In the genomic region with DNA sequence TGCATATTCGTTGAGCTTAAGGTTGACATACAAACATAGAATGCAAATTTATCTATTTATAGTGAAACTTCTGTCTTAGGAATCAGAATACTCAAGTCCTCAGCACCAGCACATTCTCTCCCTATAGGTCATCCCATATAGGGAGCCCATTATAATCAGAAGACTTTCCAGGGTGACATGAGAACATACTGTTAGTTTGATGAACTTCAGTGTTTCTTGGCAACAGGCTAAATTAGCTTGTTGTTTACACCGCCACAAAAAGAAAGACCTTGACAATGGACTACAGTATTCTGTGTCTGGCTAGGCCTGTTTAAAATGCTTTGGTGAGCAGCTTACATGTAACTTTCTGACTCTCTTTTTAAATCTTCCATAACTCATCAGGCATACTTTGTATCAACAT, we compare ENCODE assay signal across 17 cellular contexts.
DNase-seq lines count a peak whose midpoint lies in the region; ATAC-seq and TF ChIP-seq lines count a peak whose summit lies in the region.
"Had no signal": no experiment of that assay in that cellular context is flagged by ENCODE, and none has a peak within 500 bp of the region (broad histone marks: within the 10 kb centered on the region; RNA-seq: fewer than 3 reads in every experiment).

No MANE protein-coding gene starts in this region.

- peaks cover 18% of the 10 kb centered on the region for H3K9me3 Mint-ChIP-seq in activated CD4-positive, alpha-beta T cell treated with anti-CD3 and anti-CD28 coated beads, Interleukin-2, amount 10 ng/mL, durations not matched to agents 24 days and 14 days

- intact Hi-C loops in activated CD4-positive, alpha-beta T cell treated with anti-CD3 and anti-CD28 coated beads, Interleukin-2, amount 10 ng/mL, durations not matched to agents 24 days and 14 days (cut with micrococcal nuclease): no loop called here

- DNase-seq in NCI-H748 (lab: John Stamatoyannopoulos, UW; ENCODE audit: unreplicated experiment) (peak; percentile 37), NCI-H748 treated with DMSO at 0.1 percent for 48 hours (lab: John Stamatoyannopoulos, UW) (no peak), lung (ENCODE audit: low spot score) (no peak), NCI-H1694 (lab: John Stamatoyannopoulos, UW) (no peak)
- no peak for DNase-seq in activated CD4-positive, alpha-beta T cell treated with anti-CD3 and anti-CD28 coated beads, Interleukin-2, amount 10 ng/mL, durations not matched to agents 24 days and 14 days
- DNase-seq: AML-193; Caco-2; Calu3; CD4-positive, alpha-beta T cell; CD8-positive, alpha-beta T cell; DMS79 treated with DMSO at 0.1 percent for 48 hours; GF-D8 had no signal

- ATAC-seq in lung (ENCODE audit: insufficient read depth, low FRiP score): peak; percentile 37
- ATAC-seq: A549; CD8-positive, alpha-beta T cell had no signal

- no peak overlapping the region for H3K4me3 Mint-ChIP-seq in activated CD4-positive, alpha-beta T cell treated with anti-CD3 and anti-CD28 coated beads, Interleukin-2, amount 10 ng/mL, durations not matched to agents 24 days and 14 days
- H3K4me3 Mint-ChIP-seq: B cell; CD4-positive, alpha-beta T cell; CD8-positive, alpha-beta T cell had no signal

- no peaks in the 10 kb centered on the region for H3K36me3 ChIP-seq in lung (ENCODE audit: control insufficient read depth in 2 of 2, insufficient read depth in 2 of 2, low read length in 2 of 2)
- H3K36me3 ChIP-seq: BLaER1 treated with 17β-estradiol and CSF1 and Interleukin-3, amounts not matched to agents 10 nM and 100 nM had no signal

- no peaks in the 10 kb centered on the region for H3K4me1 Mint-ChIP-seq in activated CD4-positive, alpha-beta T cell treated with anti-CD3 and anti-CD28 coated beads, Interleukin-2, amount 10 ng/mL, durations not matched to agents 24 days and 14 days
- H3K4me1 Mint-ChIP-seq: B cell had no signal

- H3K4me3 ChIP-seq in lung: no peak overlapping the region
- H3K4me3 ChIP-seq: A549; BLaER1 treated with 17β-estradiol and CSF1 and Interleukin-3, amounts not matched to agents 10 nM and 100 nM had no signal

- H3K27ac Mint-ChIP-seq in activated CD4-positive, alpha-beta T cell treated with anti-CD3 and anti-CD28 coated beads, Interleukin-2, amount 10 ng/mL, durations not matched to agents 24 days and 14 days: no peak overlapping the region
- H3K27ac Mint-ChIP-seq: B cell; CD4-positive, alpha-beta T cell; CD8-positive, alpha-beta T cell had no signal

- no peaks in the 10 kb centered on the region for H3K9me3 ChIP-seq in lung (ENCODE audit: control insufficient read depth in 2 of 2, insufficient read depth in 1 of 2, low read length in 1 of 2)
- H3K9me3 ChIP-seq: Caco-2 had no signal

- no peak for TF ChIP-seq CTCF in lung (IDR thresholded peaks at IDR 0.05; ENCODE audit: control extremely low read depth, extremely low read depth)

- no peaks in the 10 kb centered on the region for H3K27me3 ChIP-seq in lung (ENCODE audit: control insufficient read depth, insufficient read depth)
- H3K27me3 ChIP-seq: BLaER1 treated with 17β-estradiol and CSF1 and Interleukin-3, amounts not matched to agents 10 nM and 100 nM had no signal

- no peaks in the 10 kb centered on the region for H3K36me3 Mint-ChIP-seq in activated CD4-positive, alpha-beta T cell treated with anti-CD3 and anti-CD28 coated beads, Interleukin-2, amount 10 ng/mL, durations not matched to agents 24 days and 14 days (ENCODE audit: low read depth)
- H3K36me3 Mint-ChIP-seq: CD8-positive, alpha-beta T cell had no signal

- H3K27me3 Mint-ChIP-seq in activated CD4-positive, alpha-beta T cell treated with anti-CD3 and anti-CD28 coated beads, Interleukin-2, amount 10 ng/mL, durations not matched to agents 24 days and 14 days: no peaks in the 10 kb centered on the region
- H3K27me3 Mint-ChIP-seq: CD4-positive, alpha-beta T cell had no signal

- no peak overlapping the region for H3K27ac ChIP-seq in lung (ENCODE audit: low read depth in 1 of 2, low read length in 1 of 2)
- H3K27ac ChIP-seq: 22Rv1; A549; BLaER1 treated with 17β-estradiol and CSF1 and Interleukin-3, amounts not matched to agents 10 nM and 100 nM; C4-2B had no signal

- 85 to 86% methylated on average over 2 of the region's 2 CpGs for WGBS in lung, 2 donors

- no peaks in the 10 kb centered on the region for H3K4me1 ChIP-seq in lung (ENCODE audit: control insufficient read depth in 2 of 2, insufficient read depth in 2 of 2, low read length in 2 of 2)
- H3K4me1 ChIP-seq: Caco-2 had no signal
